8 cellular contexts compared by ENCODE assay signal in the genomic region with DNA sequence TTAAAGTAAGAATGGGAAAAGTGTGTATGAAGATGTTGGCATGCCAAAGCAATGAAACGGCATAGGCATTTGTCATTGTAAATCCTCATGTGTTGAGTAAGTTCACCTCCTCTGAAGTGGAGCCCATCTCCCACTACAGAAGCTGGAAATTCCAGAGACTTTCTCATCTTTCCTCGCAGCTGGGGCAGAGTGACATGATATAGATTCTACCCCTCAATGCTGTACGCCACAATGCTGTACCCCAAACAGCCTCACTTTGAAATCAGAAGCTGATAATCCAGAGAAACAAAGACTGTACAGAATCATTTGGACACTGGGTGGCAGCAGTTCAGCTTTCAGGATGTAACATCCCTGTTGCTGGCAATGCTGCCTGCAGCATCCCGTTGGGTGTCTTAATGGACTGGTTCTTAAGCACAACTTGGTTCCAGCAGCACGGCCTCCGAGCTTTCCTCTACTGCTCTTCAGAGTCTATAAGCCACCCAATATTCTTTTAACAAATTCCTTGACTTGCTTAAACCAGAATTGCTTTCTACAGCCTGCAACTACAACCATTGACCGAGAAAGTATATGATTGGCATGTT. TPM values are rescaled to one million over a fixed set of nuclear protein-coding genes. Genes with fewer than 3 reads are reported as not detected.
DNase-seq lines count a peak whose midpoint lies in the region; ATAC-seq, FAIRE-seq and TF ChIP-seq lines count a peak whose summit lies in the region.

No MANE protein-coding gene starts in this region.

- H3K27ac ChIP-seq in astrocyte (ENCODE audit: low read depth, low read length), result no peak overlapping the region

- FAIRE-seq in astrocyte (lab: Jason Lieb, UNC), result peak; percentile 45

- H3K4me1 ChIP-seq in astrocyte (ENCODE audit: insufficient read depth, low read length), result peaks cover 5% of the 10 kb centered on the region

- no peaks in the 10 kb centered on the region for H3K9me3 ChIP-seq in astrocyte (ENCODE audit: insufficient read depth, low read depth, low read length)

- peaks cover 3% of the 10 kb centered on the region for H3K27me3 Mint-ChIP-seq in astrocyte (ENCODE audit: low read depth, unreplicated experiment)

- no peak overlapping the region for H3K4me3 ChIP-seq in astrocyte (ENCODE audit: insufficient read depth, low read depth, low read length)

- no peaks in the 10 kb centered on the region for H3K36me3 Mint-ChIP-seq in astrocyte (ENCODE audit: low read depth, unreplicated experiment)

- no peak overlapping the region for H3K4me3 Mint-ChIP-seq in astrocyte (ENCODE audit: unreplicated experiment)

- H2AFZ ChIP-seq in astrocyte (ENCODE audit: low read depth, low read length), result peak overlapping the region; percentile 54

- peak; percentile 32 to 33 for DNase-seq in activated CD4-positive, alpha-beta T cell treated with anti-CD3 and anti-CD28 coated beads for 24 hours (ENCODE audit: low read depth in 2 of 2)
- no peak for DNase-seq in activated CD4-positive, alpha-beta T cell treated with anti-CD3 and anti-CD28 coated beads for 1 hour
- DNase-seq in NCI-H146 treated with DMSO at 0.1 percent for 48 hours (lab: John Stamatoyannopoulos, UW; ENCODE audit: unreplicated experiment) (peak; percentile 65), T-helper 2 cell (peak in 4 of 5 experiments; percentile 32 to 82 (median 36)), astrocyte (ENCODE audit: low read depth) (peak; percentile 44), hippocampal formation (lab: John Stamatoyannopoulos, UW) (peak; percentile 16 to 58)
- peak; percentile 39 for DNase-seq in stimulated activated CD4-positive, alpha-beta T cell treated with anti-CD3 and anti-CD28 coated beads, Interleukin-12 subunit alpha, Interleukin-12 subunit beta, amount 100 ng/mL, for 4 hours

- H3K36me3 ChIP-seq in astrocyte (ENCODE audit: insufficient read depth, low read length), result no peaks in the 10 kb centered on the region

- H3K4me1 Mint-ChIP-seq in astrocyte (ENCODE audit: low read depth, unreplicated experiment), result peaks cover 4% of the 10 kb centered on the region

- H3K27ac Mint-ChIP-seq in astrocyte (ENCODE audit: unreplicated experiment), result no peak overlapping the region

- H3K9me3 Mint-ChIP-seq in astrocyte (ENCODE audit: unreplicated experiment), result no peaks in the 10 kb centered on the region

- peak; percentile 65 for TF ChIP-seq CTCF in astrocyte (IDR thresholded peaks at IDR 0.05; ENCODE audit: insufficient read depth, low read depth, low read length)

- peak; percentile 90 for ATAC-seq in HG02798 (IDR thresholded peaks at IDR 0.05; ENCODE audit: poor library complexity, unreplicated experiment)

- no peaks in the 10 kb centered on the region for H3K27me3 ChIP-seq in astrocyte (ENCODE audit: insufficient read depth, low read length)

- H3K9ac ChIP-seq in astrocyte (ENCODE audit: low read length), result no peak overlapping the region

- no peaks in the 10 kb centered on the region for H4K20me1 ChIP-seq in astrocyte (ENCODE audit: insufficient read depth, low read length)

- H3K79me2 ChIP-seq in astrocyte (ENCODE audit: insufficient read depth, low read length), result no peaks in the 10 kb centered on the region

- H3K4me2 ChIP-seq in astrocyte (ENCODE audit: low read length), result peak overlapping the region; percentile 71

RNA-seq across cellular contexts. Expression of gene ZC3HAV1L, which starts 18.8 kb away (rescaled TPM):
- total RNA-seq in astrocyte, result 11.9 and 12.3 TPM in 2 replicates

RNA-seq across cellular contexts. Expression of gene KIAA1549, which starts 35.8 kb away (rescaled TPM):
- total RNA-seq in astrocyte, result 10.3 and 11.1 TPM in 2 replicates
